ENCODE assay signal across 8 cellular contexts in genomic region chr16:69338557-69339288, GRCh38. TPM values are rescaled to one million over a fixed set of nuclear protein-coding genes. Genes with fewer than 3 reads are reported as not detected.
DNase-seq lines count a peak whose midpoint lies in the region; ATAC-seq and TF ChIP-seq lines count a peak whose summit lies in the region.

No MANE protein-coding gene starts in this region.

- no peak for TF ChIP-seq RAD21 in SK-N-SH (IDR thresholded peaks at IDR 0.05; ENCODE audit: low read length)

- no peak for ATAC-seq in HG03342 (IDR thresholded peaks at IDR 0.05; ENCODE audit: unreplicated experiment)
- ATAC-seq in HG03175 (IDR thresholded peaks at IDR 0.05; ENCODE audit: unreplicated experiment) = no peak
- no peak for ATAC-seq in HG03280 (IDR thresholded peaks at IDR 0.05; ENCODE audit: unreplicated experiment)

- POLR2A ChIA-PET in SK-N-SH (lab: Yijun Ruan, JAX) = interaction anchor here (3.3 kb wide), 1 partner anchor 9 kb away, joined by 24 read pairs; the partner anchor contains the start of gene PDF

- no peaks in the 10 kb centered on the region for H3K4me1 ChIP-seq in ES-I3 (ENCODE audit: insufficient read depth, low read length)
- H3K4me1 ChIP-seq in SK-N-SH (ENCODE audit: control insufficient read depth in 1 of 2, insufficient read depth in 2 of 2, low read depth in 1 of 2, low read length in 1 of 2) = peaks cover 15 to 20% of the 10 kb centered on the region in 2 experiments; a peak in 3 of 4 replicates
- peaks cover 5% of the 10 kb centered on the region for H3K4me1 ChIP-seq in prostate gland (replicated peaks)

- peak overlapping the region; percentile 84 for H3K4me2 ChIP-seq in SK-N-SH

- intact Hi-C loops in prostate gland (cut with DNase I) = no loop called here

- no peaks in the 10 kb centered on the region for H4K20me1 ChIP-seq in SK-N-SH (ENCODE audit: insufficient read depth)

- H3K9ac ChIP-seq in ES-I3 (ENCODE audit: low read depth, low read length) (peak overlapping the region; percentile 92), SK-N-SH (peak overlapping the region; percentile 89)

- CTCF ChIA-PET in SK-N-SH (lab: Yijun Ruan, JAX) = interaction anchor here (0.8 to 1.7 kb wide), 6 partner anchors 10 to 150 kb away, joined by 3 to 21 read pairs (median 3); partner anchors contain the start of gene PDF

- peak overlapping the region; percentile 76 to 99 for H3K4me3 ChIP-seq in SK-N-SH (ENCODE audit: low read depth in 2 of 2, low read length in 1 of 2)
- H3K4me3 ChIP-seq in fibroblast of villous mesenchyme (ENCODE audit: low read depth, low read length) = peak overlapping the region; percentile 94
- H3K4me3 ChIP-seq in prostate gland = peak overlapping the region; percentile 79 to 94

- TF ChIP-seq POLR2A in prostate gland (IDR thresholded peaks at IDR 0.05) = no peak

- TF ChIP-seq EP300 in SK-N-SH (IDR thresholded peaks at IDR 0.05; ENCODE audit: borderline replicate concordance in 1 of 2, low read depth in 1 of 2, low read length in 1 of 2) = no peak

- H3K36me3 ChIP-seq in ES-I3 (ENCODE audit: insufficient read depth, low read length) (peaks cover 32% of the 10 kb centered on the region), SK-N-SH (replicated peaks in 1 of 2; ENCODE audit: control insufficient read depth in 1 of 2, insufficient read depth in 2 of 2, low read length in 1 of 2) (peaks cover 47 to 51% of the 10 kb centered on the region in 2 experiments), prostate gland (peaks cover 4 to 11% of the 10 kb centered on the region in 2 donors)

- H3K27me3 ChIP-seq in SK-N-SH (ENCODE audit: insufficient read depth) (no peaks in the 10 kb centered on the region), prostate gland (replicated peaks; ENCODE audit: insufficient read depth) (no peaks in the 10 kb centered on the region)

- DNase-seq in SK-N-SH (no peak), fibroblast of villous mesenchyme (ENCODE audit: low read depth) (no peak), prostate gland (ENCODE audit: low spot score) (no peak), NOMO-1 (lab: John Stamatoyannopoulos, UW; ENCODE audit: unreplicated experiment in 2 of 2) (no peak)

- TF ChIP-seq CTCF in SK-N-SH (IDR thresholded peaks at IDR 0.05) (no peak), fibroblast of villous mesenchyme (IDR thresholded peaks at IDR 0.05; ENCODE audit: insufficient read depth, low read depth, low read length) (no peak), prostate gland (IDR thresholded peaks at IDR 0.05) (no peak)

- peak overlapping the region; percentile 85 to 86 for H3K27ac ChIP-seq in SK-N-SH (ENCODE audit: low read depth in 2 of 2, low read length in 1 of 2)
- H3K27ac ChIP-seq in prostate gland = peak overlapping the region; percentile 84 to 93

- H3K9me3 ChIP-seq in ES-I3 (ENCODE audit: control insufficient read depth, insufficient read depth, low read length) (no peaks in the 10 kb centered on the region), SK-N-SH (no peaks in the 10 kb centered on the region), prostate gland (no peaks in the 10 kb centered on the region)

- peak overlapping the region; percentile 92 for H2AFZ ChIP-seq in SK-N-SH (ENCODE audit: low read depth)

- peaks cover 76% of the 10 kb centered on the region for H3K79me2 ChIP-seq in SK-N-SH (ENCODE audit: insufficient read depth)

- peaks cover 7% of the 10 kb centered on the region for H3F3A ChIP-seq in SK-N-SH (replicated peaks; ENCODE audit: insufficient read depth)

- H3K9me2 ChIP-seq in SK-N-SH = no peaks in the 10 kb centered on the region

- WGBS in SK-N-SH (ENCODE audit: low lambda C conversion rate) = 27% methylated on average over 31 of the region's 46 CpGs
- WGBS in prostate gland = 18% methylated on average over 46 of the region's 46 CpGs

TF ChIP-seq in SK-N-SH, 30 proteins besides CTCF, POLR2A, EP300 and RAD21 (continues in another document):
- TF ChIP-seq NFIC (IDR thresholded peaks at IDR 0.05; ENCODE audit: borderline replicate concordance) = no peak
- TF ChIP-seq FOXM1 (IDR thresholded peaks at IDR 0.05; ENCODE audit: low read depth) = no peak
- no peak for TF ChIP-seq ZBTB33 (IDR thresholded peaks at IDR 0.05; ENCODE audit: borderline replicate concordance, low read depth)
- TF ChIP-seq ELF1 (IDR thresholded peaks at IDR 0.05) = no peak
- no peak for TF ChIP-seq POLR2AphosphoS5 (IDR thresholded peaks at IDR 0.05; ENCODE audit: low read depth, low read length)
- TF ChIP-seq TAF1 (IDR thresholded peaks at IDR 0.05; ENCODE audit: borderline replicate concordance, low read depth, low read length) = no peak
- no peak for TF ChIP-seq RCOR1 (IDR thresholded peaks at IDR 0.05; ENCODE audit: low read length)
- no peak for TF ChIP-seq RXRA (IDR thresholded peaks at IDR 0.05; ENCODE audit: borderline replicate concordance, low read depth)
- TF ChIP-seq IRF3 (IDR thresholded peaks at IDR 0.05; ENCODE audit: low read depth, low read length) = no peak
- no peak for TF ChIP-seq CHD2 (IDR thresholded peaks at IDR 0.05; ENCODE audit: low read length, partially characterized antibody)
- no peak; the same call in 1 of the 2 replicates for TF ChIP-seq USF1 (IDR thresholded peaks at IDR 0.05; ENCODE audit: borderline replicate concordance, low read depth)
- TF ChIP-seq MEF2A (IDR thresholded peaks at IDR 0.05; ENCODE audit: borderline replicate concordance, low read depth) = no peak
- no peak for TF ChIP-seq EZH2phosphoT487 (IDR thresholded peaks at IDR 0.05; ENCODE audit: borderline replicate concordance, low read depth)
- TF ChIP-seq JUND (IDR thresholded peaks at IDR 0.05) = no peak
- TF ChIP-seq MXI1 (IDR thresholded peaks at IDR 0.05; ENCODE audit: low read depth, low read length) = no peak
- TF ChIP-seq FOSL2 (IDR thresholded peaks at IDR 0.05; ENCODE audit: borderline replicate concordance, low read depth) = no peak
- no peak for TF ChIP-seq GATA2 (CRISPR knock-in tag; IDR thresholded peaks at IDR 0.05)
- no peak for TF ChIP-seq RFX5 (IDR thresholded peaks at IDR 0.05; ENCODE audit: low read length)
- no peak for TF ChIP-seq FOXJ3 (CRISPR knock-in tag; IDR thresholded peaks at IDR 0.05)

RNA-seq across cellular contexts. Expression of gene COG8, which starts 0.6 kb away (rescaled TPM):
- 30.2 and 37.2 TPM in 2 replicates for polyA plus RNA-seq in SK-N-SH (2012; rRNA removed)
- polyA plus RNA-seq in SK-N-SH (2012; cell fraction: cytosol; rRNA removed) = 18.8 and 25.3 TPM in 2 replicates
- 36.7 and 41.4 TPM in 2 replicates for polyA plus RNA-seq in SK-N-SH (2012; cell fraction: nucleus; rRNA removed)
- total RNA-seq in fibroblast of villous mesenchyme (29.0 and 36.3 TPM in 2 replicates), prostate gland (10 to 100 TPM; 55.6 to 85.2 TPM)

RNA-seq across cellular contexts. Expression of gene NIP7, which starts 0.8 kb away (rescaled TPM):
- polyA plus RNA-seq in SK-N-SH (2012; rRNA removed) = 19.0 and 22.8 TPM in 2 replicates
- 24.7 and 29.3 TPM in 2 replicates for polyA plus RNA-seq in SK-N-SH (2012; cell fraction: cytosol; rRNA removed)
- polyA plus RNA-seq in SK-N-SH (2012; cell fraction: nucleus; rRNA removed) = 16.0 and 18.5 TPM in 2 replicates
- total RNA-seq in fibroblast of villous mesenchyme (27.1 and 35.4 TPM in 2 replicates), prostate gland (10 to 100 TPM; 11.2 to 19.4 TPM)

RNA-seq across cellular contexts. Expression of gene PDF, which starts 8.3 kb away (rescaled TPM):
- 21.4 and 22.0 TPM in 2 replicates for polyA plus RNA-seq in SK-N-SH (2012; rRNA removed)
- polyA plus RNA-seq in SK-N-SH (2012; cell fraction: cytosol; rRNA removed) = 21.3 and 22.0 TPM in 2 replicates
- 11.5 and 13.6 TPM in 2 replicates for polyA plus RNA-seq in SK-N-SH (2012; cell fraction: nucleus; rRNA removed)
- total RNA-seq in fibroblast of villous mesenchyme (11.7 and 18.7 TPM in 2 replicates), prostate gland (10 to 100 TPM; 40.7 to 42.9 TPM)

RNA-seq across cellular contexts. Expression of gene TMED6, which starts 12.9 kb away (rescaled TPM):
- not detected in 2 replicates for polyA plus RNA-seq in SK-N-SH (2012; rRNA removed)
- not detected in 2 replicates for polyA plus RNA-seq in SK-N-SH (2012; cell fraction: cytosol; rRNA removed)
- polyA plus RNA-seq in SK-N-SH (2012; cell fraction: nucleus; rRNA removed) = 0.14 TPM in 1 of 2 replicates, not detected in the other
- total RNA-seq in fibroblast of villous mesenchyme (0.64 TPM in 1 of 2 replicates, not detected in the other), prostate gland (1 to 10 TPM in 1 of 2 donors, not detected in 1; 1.1 TPM)

RNA-seq across cellular contexts. Expression of gene VPS4A, which starts 27.6 kb away (rescaled TPM):
- 18.4 and 20.8 TPM in 2 replicates for polyA plus RNA-seq in SK-N-SH (2012; rRNA removed)
- 12.9 and 17.4 TPM in 2 replicates for polyA plus RNA-seq in SK-N-SH (2012; cell fraction: cytosol; rRNA removed)
- polyA plus RNA-seq in SK-N-SH (2012; cell fraction: nucleus; rRNA removed) = 46.5 and 50.8 TPM in 2 replicates
- 31.1 and 34.1 TPM in 2 replicates for total RNA-seq in fibroblast of villous mesenchyme
- total RNA-seq in prostate gland = 10 to 100 TPM; 44.8 to 46.1 TPM
